In genomic region chr12:11729439-11730150, GRCh38 we compare ENCODE assay signal across 9 cellular contexts.
DNase-seq lines count a peak whose midpoint lies in the region; ATAC-seq, FAIRE-seq and TF ChIP-seq lines count a peak whose summit lies in the region.
"Had no signal": no experiment of that assay in that cellular context is flagged by ENCODE, and none has a peak within 500 bp of the region (broad histone marks: within the 10 kb centered on the region; RNA-seq: fewer than 3 reads in every experiment).

No MANE protein-coding gene starts in this region.

- DNase-seq in GM18507 (ENCODE audit: extremely low spot score, insufficient read length, low read depth) (no peak), endodermal cell (no peak), smooth muscle cell (lab: John Stamatoyannopoulos, UW; ENCODE audit: unreplicated experiment) (no peak), NCI-H1092 (lab: John Stamatoyannopoulos, UW) (no peak), GM13977 (ENCODE audit: low spot score) (no peak)
- DNase-seq: retina, WERI-Rb-1 had no signal

- H3K4me1 Mint-ChIP-seq in endodermal cell = peaks cover 43% of the 10 kb centered on the region

- no peak overlapping the region for H3K4me3 Mint-ChIP-seq in endodermal cell

- in situ Hi-C loops in GM13977 (cut with MboI; ENCODE audit: low pct_unique_long_range_greater_than_20kb, low sequenced_read_pairs, unreplicated experiment) = no loop called here

- TF ChIP-seq CTCF in endodermal cell (conservative IDR thresholded peaks at IDR 0.05) = no peak
- TF ChIP-seq CTCF in smooth muscle cell (IDR thresholded peaks at IDR 0.05; ENCODE audit: borderline replicate concordance, insufficient read depth, poor library complexity, severe bottlenecking) = no peak
- TF ChIP-seq CTCF in GM13977 (IDR thresholded peaks at IDR 0.05; ENCODE audit: extremely low read depth, insufficient read depth, missing control alignments) = no peak

- H3K27ac ChIP-seq in KOPT-K1 (ENCODE audit: low read depth, low read length, poor library complexity, severe bottlenecking) (peak overlapping the region; percentile 60), endodermal cell (ENCODE audit: low read depth, low read length) (no peak overlapping the region), smooth muscle cell (ENCODE audit: low read depth) (peak overlapping the region; percentile 64)
- H3K27ac ChIP-seq: WERI-Rb-1 had no signal

- WGBS in endodermal cell (ENCODE audit: insufficient coverage in 1 of 2, insufficient read length in 1 of 2), 2 experiments = 92 to 93% methylated on average over 4 to 7 of the region's 7 CpGs
- WGBS in smooth muscle cell (ENCODE audit: low lambda C conversion rate) = 90% methylated on average over 7 of the region's 7 CpGs

- peaks cover 10% of the 10 kb centered on the region for H3K27me3 Mint-ChIP-seq in endodermal cell (ENCODE audit: insufficient read depth)

- FAIRE-seq in GM18507 (lab: Jason Lieb, UNC) = peak; percentile 81

- H3K36me3 ChIP-seq in KOPT-K1 (ENCODE audit: insufficient read depth, low read length) = no peaks in the 10 kb centered on the region
- H3K36me3 ChIP-seq in endodermal cell (ENCODE audit: control insufficient read depth, insufficient read depth, low read length) = no peaks in the 10 kb centered on the region
- H3K36me3 ChIP-seq in smooth muscle cell (ENCODE audit: low read depth) = no peaks in the 10 kb centered on the region
- H3K36me3 ChIP-seq: WERI-Rb-1 had no signal

- H3F3A ChIP-seq in smooth muscle cell (ENCODE audit: low read depth) = no peaks in the 10 kb centered on the region

- H2AFZ ChIP-seq in smooth muscle cell (ENCODE audit: low read depth) = no peak overlapping the region

- H3K4me3 ChIP-seq in endodermal cell (ENCODE audit: low read length) = no peak overlapping the region
- no peak overlapping the region for H3K4me3 ChIP-seq in smooth muscle cell

- peaks cover 93% of the 10 kb centered on the region for H3K79me2 ChIP-seq in smooth muscle cell (ENCODE audit: low read depth)

- peak overlapping the region; percentile 17 for H3K4me2 ChIP-seq in smooth muscle cell

- H3K9ac ChIP-seq in endodermal cell (ENCODE audit: extremely low read depth, low read length, poor library complexity, severe bottlenecking) = no peak overlapping the region
- H3K9ac ChIP-seq in smooth muscle cell (ENCODE audit: low read depth) = no peak overlapping the region

- H3K27me3 ChIP-seq in endodermal cell (ENCODE audit: control insufficient read depth, insufficient read depth, low read length, poor library complexity, severe bottlenecking) (no peaks in the 10 kb centered on the region), smooth muscle cell (ENCODE audit: low read depth) (no peaks in the 10 kb centered on the region)

- ATAC-seq in HG03045 (IDR thresholded peaks at IDR 0.05; ENCODE audit: unreplicated experiment) = no peak

- H3K27ac Mint-ChIP-seq in endodermal cell = peak overlapping the region; percentile 0

- H3K36me3 Mint-ChIP-seq in endodermal cell (ENCODE audit: low read depth) = peaks cover 1% of the 10 kb centered on the region

- H3K4me1 ChIP-seq in endodermal cell (ENCODE audit: control insufficient read depth, insufficient read depth, low read length) (peaks cover 5% of the 10 kb centered on the region), smooth muscle cell (ENCODE audit: low read depth) (peaks cover 9% of the 10 kb centered on the region)

- no peaks in the 10 kb centered on the region for H3K9me3 Mint-ChIP-seq in endodermal cell

- H4K20me1 ChIP-seq in smooth muscle cell (ENCODE audit: low read depth) = peaks cover 3% of the 10 kb centered on the region

- H3K9me3 ChIP-seq in KOPT-K1 (ENCODE audit: insufficient read depth, low read length, poor library complexity, severe bottlenecking) = peaks cover 4% of the 10 kb centered on the region
- no peaks in the 10 kb centered on the region for H3K9me3 ChIP-seq in endodermal cell (ENCODE audit: control insufficient read depth, low read length)
- no peaks in the 10 kb centered on the region for H3K9me3 ChIP-seq in smooth muscle cell (replicated peaks; ENCODE audit: low read depth)
